In the genomic region with DNA sequence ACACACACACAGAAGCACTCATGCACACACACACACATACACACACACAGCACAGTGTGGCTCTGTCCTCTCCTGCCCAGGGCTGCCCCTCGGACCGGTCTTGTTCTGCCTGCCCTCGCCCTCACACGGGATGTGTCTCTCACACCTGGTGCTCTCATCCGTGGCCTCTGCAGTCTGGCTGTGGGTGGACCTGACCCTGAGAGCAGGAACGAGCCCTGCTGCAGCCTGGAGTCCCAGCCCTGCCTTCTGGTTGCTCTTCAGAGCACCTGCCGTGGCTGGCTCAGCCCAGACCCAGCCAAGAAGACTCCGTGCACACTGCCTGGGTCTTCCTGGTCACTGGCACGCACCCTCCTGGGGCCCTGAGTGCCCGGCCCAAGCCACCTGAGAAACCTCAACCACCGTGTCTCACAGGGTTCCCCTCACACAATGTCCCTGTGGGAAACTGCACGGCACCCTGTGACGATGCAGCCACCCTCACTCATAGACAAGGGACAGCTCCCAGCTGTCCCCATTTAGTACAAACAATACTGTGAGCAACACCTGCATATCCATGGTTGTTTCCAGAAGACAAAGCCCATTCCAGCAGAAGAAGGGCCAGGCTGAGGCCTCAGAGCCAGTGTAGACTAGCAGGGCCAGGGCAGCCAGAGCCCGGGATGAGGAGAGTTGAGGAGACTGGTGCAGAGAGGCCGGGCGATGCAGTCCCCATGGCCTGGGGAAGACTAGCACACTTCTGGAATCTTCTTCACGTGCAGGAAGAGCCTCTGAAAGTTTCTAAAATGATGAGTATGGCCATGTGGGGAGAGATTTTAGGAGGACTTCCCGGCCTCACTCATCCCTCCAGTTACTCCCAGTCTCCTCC, we compare ENCODE assay signal across 20 cellular contexts.
A peak's percentile ranks its signal among the peaks of the same experiment; 100 is the strongest.
DNase-seq lines count a peak whose midpoint lies in the region; ATAC-seq and TF ChIP-seq lines count a peak whose summit lies in the region.
"Had no signal": no experiment of that assay in that cellular context is flagged by ENCODE, and none has a peak within 500 bp of the region (broad histone marks: within the 10 kb centered on the region; RNA-seq: fewer than 3 reads in every experiment).

No MANE protein-coding gene starts in this region.

- H3K27ac ChIP-seq in HCT116 (ENCODE audit: low read depth, low read length) (no peak overlapping the region), neural progenitor cell (no peak overlapping the region), brain microvascular endothelial cell (no peak overlapping the region), Karpas-422 (ENCODE audit: low read length) (no peak overlapping the region), testis (no peak overlapping the region)
- H3K27ac ChIP-seq: epithelial cell of prostate, hepatocyte had no signal

- H3K27me3 ChIP-seq in HCT116 (ENCODE audit: insufficient read depth, low read length) (no peaks in the 10 kb centered on the region), neural progenitor cell (no peaks in the 10 kb centered on the region), brain microvascular endothelial cell (replicated peaks) (no peaks in the 10 kb centered on the region), Karpas-422 (ENCODE audit: low read length) (no peaks in the 10 kb centered on the region), testis (no peaks in the 10 kb centered on the region)
- H3K27me3 ChIP-seq: hepatocyte had no signal

- peak; percentile 46 for DNase-seq in DMS153 (lab: John Stamatoyannopoulos, UW)
- no peak for DNase-seq in HCT116 (ENCODE audit: low read depth, low spot score)
- DNase-seq in RPMI8226: peak; percentile 29
- DNase-seq in neural progenitor cell (ENCODE audit: low spot score): no peak
- no peak for DNase-seq in brain microvascular endothelial cell
- no peak for DNase-seq in Karpas-422
- DNase-seq in testis: no peak
- DNase-seq: activated CD4-positive, alpha-beta T cell treated with anti-CD3 and anti-CD28 coated beads, Interleukin-2, amount 10 ng/mL, durations not matched to agents 24 days and 14 days; activated CD8-positive, alpha-beta memory T cell treated with anti-CD3 and anti-CD28 coated beads, Interleukin-2, amount 10 ng/mL, durations not matched to agents 7 days and 5 days; caudate nucleus; EL; HCEC 1CT; NCI-H1436; NCI-H446 treated with DMSO at 0.1 percent for 48 hours; nucleus accumbens; stimulated activated CD4-positive, alpha-beta T cell treated with anti-CD3 and anti-CD28 coated beads, Interleukin-4, amount 100 ng/mL, for 24 hours had no signal

- in situ Hi-C loops in brain microvascular endothelial cell (cut with HindIII; ENCODE audit: low pct_ligation_motif_present, low sequenced_read_pairs): no loop called here

- ATAC-seq in HCT116: peak; percentile 32; the same call in 1 of the 2 replicates
- ATAC-seq in GM18867 (IDR thresholded peaks at IDR 0.05; ENCODE audit: unreplicated experiment): no peak
- ATAC-seq: activated CD8-positive, alpha-beta memory T cell treated with anti-CD3 and anti-CD28 coated beads, Interleukin-2, amount 10 ng/mL, durations not matched to agents 7 days and 5 days had no signal

- H3K4me2 ChIP-seq in HCT116 (ENCODE audit: low read length): no peak overlapping the region
- no peak overlapping the region for H3K4me2 ChIP-seq in neural progenitor cell
- no peak overlapping the region for H3K4me2 ChIP-seq in Karpas-422 (ENCODE audit: low read depth, low read length, poor library complexity, severe bottlenecking)
- H3K4me2 ChIP-seq: hepatocyte had no signal

- H3K9me3 ChIP-seq in HCT116 (ENCODE audit: control insufficient read depth in 1 of 2, insufficient read depth in 1 of 2, low read depth in 1 of 2, low read length in 2 of 2): peaks cover 0 to 9% of the 10 kb centered on the region in 2 experiments; a peak in 2 of 4 replicates
- no peaks in the 10 kb centered on the region for H3K9me3 ChIP-seq in neural progenitor cell (ENCODE audit: low read depth)
- H3K9me3 ChIP-seq in Karpas-422 (ENCODE audit: low read length): no peaks in the 10 kb centered on the region
- H3K9me3 ChIP-seq in testis: no peaks in the 10 kb centered on the region

- H3K27ac Mint-ChIP-seq in neural progenitor cell: peak overlapping the region; percentile 41
- H3K27ac Mint-ChIP-seq: activated CD4-positive, alpha-beta T cell treated with anti-CD3 and anti-CD28 coated beads, Interleukin-2, amount 10 ng/mL, durations not matched to agents 24 days and 14 days; activated CD8-positive, alpha-beta memory T cell treated with anti-CD3 and anti-CD28 coated beads, Interleukin-2, amount 10 ng/mL, durations not matched to agents 7 days and 5 days; activated T-helper 2 cell treated with anti-CD3 and anti-CD28 coated beads, Interferon-gamma antibody, Interleukin-2, Interleukin-4, amounts not matched to agents 10 μg/mL and 5 μg/mL and 100 μg/mL, durations not matched to agents 14 hours and 24 hours and 36 hours had no signal

- peaks cover 3% of the 10 kb centered on the region for H3K9me3 Mint-ChIP-seq in neural progenitor cell

- H3K36me3 ChIP-seq in HCT116 (ENCODE audit: control insufficient read depth in 1 of 2, insufficient read depth in 2 of 2, low read length in 2 of 2) (no peaks in the 10 kb centered on the region), neural progenitor cell (no peaks in the 10 kb centered on the region), brain microvascular endothelial cell (replicated peaks) (no peaks in the 10 kb centered on the region), Karpas-422 (ENCODE audit: insufficient read depth, low read length) (no peaks in the 10 kb centered on the region), testis (ENCODE audit: low read depth, missing control alignments) (no peaks in the 10 kb centered on the region)

- H3K9ac ChIP-seq in HCT116 (ENCODE audit: low read length): no peak overlapping the region
- H3K9ac ChIP-seq in neural progenitor cell: no peak overlapping the region
- H3K9ac ChIP-seq in Karpas-422 (ENCODE audit: low read length): no peak overlapping the region

- no peak overlapping the region for H3K4me3 Mint-ChIP-seq in neural progenitor cell
- H3K4me3 Mint-ChIP-seq: activated CD4-positive, alpha-beta T cell treated with anti-CD3 and anti-CD28 coated beads, Interleukin-2, amount 10 ng/mL, durations not matched to agents 24 days and 14 days; activated CD8-positive, alpha-beta memory T cell treated with anti-CD3 and anti-CD28 coated beads, Interleukin-2, amount 10 ng/mL, durations not matched to agents 7 days and 5 days had no signal

- RAD21 ChIA-PET in HCT116 (lab: Charles Lee; ENCODE audit: low non-redundant PET in 1 of 2, low total read pairs in 2 of 2, uncharacterized antibody in 2 of 2, unreplicated experiment in 2 of 2): no interaction called here

- peaks cover 12% of the 10 kb centered on the region for H3K27me3 Mint-ChIP-seq in neural progenitor cell (ENCODE audit: insufficient read depth, low read depth)
- H3K27me3 Mint-ChIP-seq: activated CD4-positive, alpha-beta T cell treated with anti-CD3 and anti-CD28 coated beads, Interleukin-2, amount 10 ng/mL, durations not matched to agents 24 days and 14 days had no signal

- H3K4me1 ChIP-seq in HCT116 (ENCODE audit: control insufficient read depth in 1 of 2, insufficient read depth in 2 of 2, low read length in 2 of 2) (no peaks in the 10 kb centered on the region), neural progenitor cell (no peaks in the 10 kb centered on the region), Karpas-422 (ENCODE audit: low read length) (no peaks in the 10 kb centered on the region), testis (no peaks in the 10 kb centered on the region)

- intact Hi-C loops in HCT116 (cut with micrococcal nuclease) (no loop called here), testis (cut with DNase I; ENCODE audit: low total_unique reads) (loop anchor here (10.0 kb wide), 1 partner anchor 243 kb away; no protein-coding TSS in a partner anchor)

- H3K79me2 ChIP-seq in HCT116 (ENCODE audit: insufficient read depth, low read length): no peaks in the 10 kb centered on the region
- H3K79me2 ChIP-seq in neural progenitor cell (ENCODE audit: low read depth): no peaks in the 10 kb centered on the region
- no peaks in the 10 kb centered on the region for H3K79me2 ChIP-seq in Karpas-422 (ENCODE audit: low read length)
- H3K79me2 ChIP-seq: hepatocyte had no signal

- no peak overlapping the region for H2AFZ ChIP-seq in HCT116 (ENCODE audit: low read depth, low read length, poor library complexity, severe bottlenecking)
- H2AFZ ChIP-seq in neural progenitor cell (replicated peaks): no peak overlapping the region
- H2AFZ ChIP-seq in Karpas-422 (ENCODE audit: low read length): no peak overlapping the region
- H2AFZ ChIP-seq: hepatocyte had no signal

- H3K4me1 Mint-ChIP-seq in neural progenitor cell: peaks cover 16% of the 10 kb centered on the region
- H3K4me1 Mint-ChIP-seq: activated CD4-positive, alpha-beta T cell treated with anti-CD3 and anti-CD28 coated beads, Interleukin-2, amount 10 ng/mL, durations not matched to agents 24 days and 14 days; activated CD8-positive, alpha-beta memory T cell treated with anti-CD3 and anti-CD28 coated beads, Interleukin-2, amount 10 ng/mL, durations not matched to agents 7 days and 5 days had no signal

- H3F3A ChIP-seq in neural progenitor cell (ENCODE audit: low read depth): no peaks in the 10 kb centered on the region

- no peak overlapping the region for H3K4me3 ChIP-seq in HCT116 (replicated peaks in 1 of 2; ENCODE audit: low read depth in 1 of 2, low read length in 2 of 2)
- no peak overlapping the region for H3K4me3 ChIP-seq in neural progenitor cell
- H3K4me3 ChIP-seq in brain microvascular endothelial cell (ENCODE audit: low read depth, low read length): no peak overlapping the region
- no peak overlapping the region for H3K4me3 ChIP-seq in Karpas-422 (ENCODE audit: low read length)
- no peak overlapping the region for H3K4me3 ChIP-seq in testis
- H3K4me3 ChIP-seq: hepatocyte had no signal

- WGBS in testis, 2 donors: 81 to 87% methylated on average over 9 to 18 of the region's 18 CpGs

- POLR2A ChIA-PET in HCT116 (lab: Charles Lee): no interaction called here

- TF ChIP-seq RAD21 in HCT116 (IDR thresholded peaks at IDR 0.05; ENCODE audit: low read depth): no peak

- TF ChIP-seq CTCF in HCT116 (IDR thresholded peaks at IDR 0.05 in 2 of 3, conservative IDR thresholded peaks at IDR 0.05 in 1 of 3; ENCODE audit: borderline replicate concordance in 1 of 3, insufficient read depth in 1 of 3, low read depth in 2 of 3, low read length in 2 of 3) (no peak), neural progenitor cell (IDR thresholded peaks at IDR 0.05) (no peak), brain microvascular endothelial cell (IDR thresholded peaks at IDR 0.05; ENCODE audit: low read depth, low read length, missing control alignments) (no peak), testis (IDR thresholded peaks at IDR 0.05) (no peak)

- no peaks in the 10 kb centered on the region for H3K36me3 Mint-ChIP-seq in neural progenitor cell
- H3K36me3 Mint-ChIP-seq: activated CD8-positive, alpha-beta memory T cell treated with anti-CD3 and anti-CD28 coated beads, Interleukin-2, amount 10 ng/mL, durations not matched to agents 7 days and 5 days had no signal

- BruUV-seq in HCT116 (replicated peaks; lab: Mats Ljungman, UMichigan): no TSS peak

- H4K20me1 ChIP-seq in HCT116 (ENCODE audit: insufficient read depth): no peaks in the 10 kb centered on the region
- no peaks in the 10 kb centered on the region for H4K20me1 ChIP-seq in neural progenitor cell (ENCODE audit: low read depth)
- no peaks in the 10 kb centered on the region for H4K20me1 ChIP-seq in Karpas-422 (ENCODE audit: insufficient read depth, low read depth, low read length)

- H3K9me2 ChIP-seq in HCT116 (ENCODE audit: insufficient read depth) (no peaks in the 10 kb centered on the region), Karpas-422 (replicated peaks; ENCODE audit: insufficient read depth, low read length) (no peaks in the 10 kb centered on the region)

- CTCF ChIA-PET in HCT116 (lab: Charles Lee): no interaction called here

- TF ChIP-seq POLR2A in HCT116 (IDR thresholded peaks at IDR 0.05; ENCODE audit: borderline replicate concordance, extremely low read depth, insufficient read depth, insufficient read length) (no peak), testis (IDR thresholded peaks at IDR 0.05) (no peak)

Comparison
In these comparisons a context has a peak if more than half of its experiments do, and no peak if none do; other contexts are left out.
1. DNase-seq: peak in DMS153 (single experiment) and RPMI8226 (single experiment); none in HCT116 (single experiment), neural progenitor cell (single experiment), brain microvascular endothelial cell (single experiment), Karpas-422 (single experiment) and testis (single experiment).